ENCODE assay signal across 28 cellular contexts in genomic region chr1:88466899-88467580, GRCh38.
"Had no signal": no experiment of that assay in that cellular context is flagged by ENCODE, and none has a peak within 500 bp of the region (broad histone marks: within the 10 kb centered on the region; RNA-seq: fewer than 3 reads in every experiment).

No MANE protein-coding gene starts in this region.

- H3K4me3 Mint-ChIP-seq: dendritic cell treated with granulocyte-macrophage colony-stimulating factor and Interleukin-4, amounts not matched to agents 40 ng/mL and 50 ng/mL, for 4 days; endodermal cell; memory B cell; natural killer cell; stimulated activated effector memory CD8-positive, alpha-beta T cell treated with anti-CD3 and anti-CD28 coated beads, Interleukin-12 subunit alpha, Interleukin-12 subunit beta, amount 100 ng/mL, for 72 hours; stimulated activated naive CD8-positive, alpha-beta T cell treated with anti-CD3 and anti-CD28 coated beads, Interleukin-15, Interleukin-2, amounts not matched to agents 100 ng/mL and 50 ng/mL, for 24 hours had no signal

- ATAC-seq: esophagus mucosa; gastrocnemius medialis; left colon; natural killer cell; pancreas; right lobe of liver; stimulated activated effector memory CD8-positive, alpha-beta T cell treated with anti-CD3 and anti-CD28 coated beads, Interleukin-12 subunit alpha, Interleukin-12 subunit beta, amount 100 ng/mL, for 72 hours had no signal

- H3K27ac Mint-ChIP-seq: dendritic cell treated with granulocyte-macrophage colony-stimulating factor and Interleukin-4, amounts not matched to agents 40 ng/mL and 50 ng/mL, for 4 days; endodermal cell; memory B cell; natural killer cell; stimulated activated effector memory CD8-positive, alpha-beta T cell treated with anti-CD3 and anti-CD28 coated beads, Interleukin-12 subunit alpha, Interleukin-12 subunit beta, amount 100 ng/mL, for 72 hours; stimulated activated naive CD8-positive, alpha-beta T cell treated with anti-CD3 and anti-CD28 coated beads, Interleukin-15, Interleukin-2, amounts not matched to agents 100 ng/mL and 50 ng/mL, for 24 hours had no signal

- H3K4me1 ChIP-seq: colonic mucosa, gastrocnemius medialis, pancreas, right lobe of liver, thyroid gland, vagina had no signal

- H3K27me3 ChIP-seq: colonic mucosa, right lobe of liver, thyroid gland, vagina had no signal

- H3K27ac ChIP-seq: colonic mucosa, epithelial cell of prostate, gastrocnemius medialis, neutrophil, pancreas, right lobe of liver, suprapubic skin, thyroid gland, vagina had no signal

- H3K36me3 Mint-ChIP-seq: memory B cell; natural killer cell; stimulated activated effector memory CD8-positive, alpha-beta T cell treated with anti-CD3 and anti-CD28 coated beads, Interleukin-12 subunit alpha, Interleukin-12 subunit beta, amount 100 ng/mL, for 72 hours had no signal

- H3K4me3 ChIP-seq: colonic mucosa, gastrocnemius medialis, lung, pancreas, right lobe of liver, suprapubic skin, thyroid gland, vagina had no signal

- DNase-seq: colonic mucosa; effector CD8-positive, alpha-beta T cell; endodermal cell; foreskin fibroblast; gastrocnemius medialis; head of caudate nucleus; kidney glomerular epithelial cell; left colon; natural killer cell; retina; small intestine; stimulated activated CD4-positive, alpha-beta T cell treated with anti-CD3 and anti-CD28 coated beads, Interleukin-12 subunit alpha, Interleukin-12 subunit beta, amount 100 ng/mL, for 4 hours; stimulated activated CD4-positive, alpha-beta T cell treated with anti-CD3 and anti-CD28 coated beads, Interleukin-1b, Interleukin-23, amount 100 ng/mL, for 48 hours; stimulated activated CD4-positive, alpha-beta T cell treated with anti-CD3 and anti-CD28 coated beads, Interleukin-4, amount 100 ng/mL, for 1 hour; thyroid gland; trophoblast cell had no signal

- H3K4me1 Mint-ChIP-seq: memory B cell; natural killer cell; stimulated activated effector memory CD8-positive, alpha-beta T cell treated with anti-CD3 and anti-CD28 coated beads, Interleukin-12 subunit alpha, Interleukin-12 subunit beta, amount 100 ng/mL, for 72 hours had no signal

- H3K9me3 ChIP-seq: colonic mucosa, gastrocnemius medialis, neutrophil, pancreas, right lobe of liver, suprapubic skin, thyroid gland, vagina had no signal

- H3K36me3 ChIP-seq: colonic mucosa, gastrocnemius medialis, neutrophil, pancreas, right lobe of liver, suprapubic skin, thyroid gland, vagina had no signal
